ENCODE assay signal across 13 cellular contexts in genomic region chr9:127768666-127769065, GRCh38. TPM values are rescaled to one million over a fixed set of nuclear protein-coding genes. Genes with fewer than 3 reads are reported as not detected.
DNase-seq lines count a peak whose midpoint lies in the region; ATAC-seq and TF ChIP-seq lines count a peak whose summit lies in the region.
"Had no signal": no experiment of that assay in that cellular context is flagged by ENCODE, and none has a peak within 500 bp of the region (broad histone marks: within the 10 kb centered on the region; RNA-seq: fewer than 3 reads in every experiment).

No MANE protein-coding gene starts in this region.

- H3K4me1 ChIP-seq in breast epithelium (no peaks in the 10 kb centered on the region), mammary epithelial cell (ENCODE audit: insufficient read depth, low read length) (peaks cover 8% of the 10 kb centered on the region), mesendoderm (ENCODE audit: control insufficient read depth, low read depth, low read length) (peaks cover 6% of the 10 kb centered on the region), thyroid gland (peaks cover 4 to 29% of the 10 kb centered on the region in 2 donors)

- DNase-seq in breast epithelium (ENCODE audit: low spot score in 2 of 2) (no peak), mammary epithelial cell (no peak), mesendoderm (no peak), thyroid gland (no peak), NOMO-1 (lab: John Stamatoyannopoulos, UW; ENCODE audit: unreplicated experiment in 2 of 2) (no peak), HuH-7 (ENCODE audit: low spot score) (no peak)
- DNase-seq in activated naive CD8-positive, alpha-beta T cell treated with anti-CD3 and anti-CD28 coated beads, Interleukin-2, amount 50 U/mL, for 24 hours, result no peak
- DNase-seq: amniotic stem cell, NCI-H2081 had no signal

- H4K5ac ChIP-seq in mesendoderm (ENCODE audit: low read length), result no peak overlapping the region

- no peak overlapping the region for H2BK5ac ChIP-seq in mesendoderm (ENCODE audit: low read length)

- BruUV-seq in mammary epithelial cell (replicated peaks; lab: Mats Ljungman, UMichigan), result no TSS peak

- no peak for ATAC-seq in activated naive CD8-positive, alpha-beta T cell treated with anti-CD3 and anti-CD28 coated beads, Interleukin-2, amount 50 U/mL, for 24 hours
- ATAC-seq in HG02870 (IDR thresholded peaks at IDR 0.05; ENCODE audit: unreplicated experiment), result no peak
- ATAC-seq: Panc1 had no signal

- H3K79me2 ChIP-seq in mammary epithelial cell (ENCODE audit: insufficient read depth, low read length) (no peaks in the 10 kb centered on the region), mesendoderm (ENCODE audit: control insufficient read depth, insufficient read depth, low read length) (no peaks in the 10 kb centered on the region)

- CTCF ChIA-PET in mammary epithelial cell (lab: Charles Lee; ENCODE audit: low non-redundant PET), result no interaction called here

- H3K9me3 ChIP-seq in breast epithelium (no peaks in the 10 kb centered on the region), mammary epithelial cell (replicated peaks; ENCODE audit: insufficient read depth, low read length) (no peaks in the 10 kb centered on the region), thyroid gland (no peaks in the 10 kb centered on the region)
- H3K9me3 ChIP-seq: prostate gland had no signal

- in situ Hi-C loops in mammary epithelial cell (cut with MboI; ENCODE audit: low sequenced_read_pairs in 2 of 2), result no loop called here

- no peak overlapping the region for H2BK15ac ChIP-seq in mesendoderm (replicated peaks; ENCODE audit: low read depth)

- TF ChIP-seq CTCF in breast epithelium (IDR thresholded peaks at IDR 0.05) (no peak), mammary epithelial cell (conservative IDR thresholded peaks at IDR 0.05 in 1 of 2, IDR thresholded peaks at IDR 0.05 in 1 of 2; ENCODE audit: extremely low read depth in 1 of 2, insufficient read depth in 1 of 2, low read depth in 1 of 2, low read length in 2 of 2) (no peak), thyroid gland (IDR thresholded peaks at IDR 0.05) (no peak)

- dilution Hi-C loops in mammary epithelial cell (cut with HindIII; ENCODE audit: low sequenced_read_pairs), result no loop called here

- peak overlapping the region; percentile 74 for H3K27ac Mint-ChIP-seq in activated naive CD8-positive, alpha-beta T cell treated with anti-CD3 and anti-CD28 coated beads, Interleukin-2, amount 50 U/mL, for 24 hours

- no peaks in the 10 kb centered on the region for H3K27me3 Mint-ChIP-seq in activated naive CD8-positive, alpha-beta T cell treated with anti-CD3 and anti-CD28 coated beads, Interleukin-2, amount 50 U/mL, for 24 hours

- H3K4me1 Mint-ChIP-seq in activated naive CD8-positive, alpha-beta T cell treated with anti-CD3 and anti-CD28 coated beads, Interleukin-2, amount 50 U/mL, for 24 hours, result peaks cover 72% of the 10 kb centered on the region

- peaks cover 19% of the 10 kb centered on the region for H3K36me3 Mint-ChIP-seq in activated naive CD8-positive, alpha-beta T cell treated with anti-CD3 and anti-CD28 coated beads, Interleukin-2, amount 50 U/mL, for 24 hours (ENCODE audit: low read depth)

- intact Hi-C loops in breast epithelium (cut with DNase I; ENCODE audit: low total_unique reads), result no loop called here
- intact Hi-C loops in mammary epithelial cell (cut with micrococcal nuclease), result no loop called here
- intact Hi-C loops in thyroid gland (cut with DNase I), result no loop called here

- no peaks in the 10 kb centered on the region for H3K9me3 Mint-ChIP-seq in activated naive CD8-positive, alpha-beta T cell treated with anti-CD3 and anti-CD28 coated beads, Interleukin-2, amount 50 U/mL, for 24 hours

- no peaks in the 10 kb centered on the region for H3K36me3 ChIP-seq in breast epithelium
- H3K36me3 ChIP-seq in mammary epithelial cell (ENCODE audit: insufficient read depth, low read length), result no peaks in the 10 kb centered on the region
- H3K36me3 ChIP-seq in mesendoderm (ENCODE audit: control insufficient read depth, insufficient read depth, low read length), result no peaks in the 10 kb centered on the region
- H3K36me3 ChIP-seq in thyroid gland, result no peaks in the 10 kb centered on the region
- H3K36me3 ChIP-seq: prostate gland had no signal

- no peak overlapping the region for H3K23ac ChIP-seq in mesendoderm (ENCODE audit: low read length)

- H3K4me2 ChIP-seq in mammary epithelial cell (ENCODE audit: insufficient read depth, low read depth, low read length) (no peak overlapping the region), mesendoderm (ENCODE audit: low read length) (no peak overlapping the region)

- H3K79me1 ChIP-seq in mesendoderm (ENCODE audit: low read length), result no peaks in the 10 kb centered on the region

- WGBS in mammary epithelial cell (ENCODE audit: low coverage, missing lambda C conversion rate), result 89% methylated on average over 6 of the region's 8 CpGs
- no CpG with 5 or more reads among the region's 8 CpGs for WGBS in mesendoderm (ENCODE audit: extremely low coverage, insufficient coverage, low lambda C conversion rate)
- WGBS in thyroid gland, 2 donors, result 78 to 82% methylated on average over 8 of the region's 8 CpGs

- no peak overlapping the region for H4K8ac ChIP-seq in mesendoderm (ENCODE audit: low read depth, low read length)

- H3K9ac ChIP-seq in mammary epithelial cell (ENCODE audit: insufficient read depth, low read length), result no peak overlapping the region
- no peak overlapping the region for H3K9ac ChIP-seq in mesendoderm (ENCODE audit: low read length)

- TF ChIP-seq POLR2A in breast epithelium (IDR thresholded peaks at IDR 0.05), result no peak
- no peak for TF ChIP-seq POLR2A in thyroid gland (IDR thresholded peaks at IDR 0.05)

- no peaks in the 10 kb centered on the region for H3K27me3 ChIP-seq in breast epithelium
- H3K27me3 ChIP-seq in mammary epithelial cell (ENCODE audit: insufficient read depth, low read length), result no peaks in the 10 kb centered on the region
- H3K27me3 ChIP-seq in mesendoderm (ENCODE audit: insufficient read depth, low read length, poor library complexity), result no peaks in the 10 kb centered on the region
- no peaks in the 10 kb centered on the region for H3K27me3 ChIP-seq in thyroid gland

- no peak overlapping the region for H3K4ac ChIP-seq in mesendoderm (ENCODE audit: low read depth, low read length)

- no peak overlapping the region for H2BK120ac ChIP-seq in mesendoderm (ENCODE audit: low read depth, low read length)

- H3K56ac ChIP-seq in mesendoderm (ENCODE audit: low read length), result peak overlapping the region; percentile 30

- peak overlapping the region; percentile 7 for H3K4me3 Mint-ChIP-seq in activated naive CD8-positive, alpha-beta T cell treated with anti-CD3 and anti-CD28 coated beads, Interleukin-2, amount 50 U/mL, for 24 hours

- peak overlapping the region; percentile 2 to 46 (median 9) for H3K4me3 ChIP-seq in breast epithelium
- H3K4me3 ChIP-seq in mammary epithelial cell (replicated peaks in 1 of 3; ENCODE audit: insufficient read depth in 1 of 3, low read depth in 2 of 3, low read length in 3 of 3), result no peak overlapping the region
- H3K4me3 ChIP-seq in mesendoderm (ENCODE audit: low read length), result no peak overlapping the region
- H3K4me3 ChIP-seq in thyroid gland (replicated peaks in 1 of 3), result no peak overlapping the region
- H3K4me3 ChIP-seq: prostate gland had no signal

- H4K20me1 ChIP-seq in mammary epithelial cell (ENCODE audit: insufficient read depth, low read length), result no peaks in the 10 kb centered on the region

- no peak overlapping the region for H2AK5ac ChIP-seq in mesendoderm (ENCODE audit: low read length)

- H3K27ac ChIP-seq in breast epithelium (peak overlapping the region; percentile 36 to 72), mammary epithelial cell (ENCODE audit: insufficient read depth, low read depth, low read length) (no peak overlapping the region), mesendoderm (ENCODE audit: low read depth, low read length) (no peak overlapping the region), thyroid gland (peak overlapping the region; percentile 20 to 76 (median 67))
- H3K27ac ChIP-seq: VCaP had no signal

- no peak overlapping the region for H3K18ac ChIP-seq in mesendoderm (ENCODE audit: low read length)

- H2AFZ ChIP-seq in mammary epithelial cell (ENCODE audit: low read depth, low read length), result no peak overlapping the region

RNA-seq across cellular contexts. Expression of gene SH2D3C, which starts 9.8 kb away (rescaled TPM):
- 10 to 100 TPM in 1 of 3 donors, 1 to 10 TPM in 2; 6.0 to 15.4 (median 6.9) TPM for total RNA-seq in breast epithelium
- total RNA-seq in mammary epithelial cell, result under 1 TPM; under 0.01 to 0.19 TPM
- 0.08 TPM for polyA plus RNA-seq in mammary epithelial cell
- polyA minus RNA-seq in mammary epithelial cell, result not detected
- polyA plus RNA-seq in mesendoderm (2013, experiment 1 of 2), result 2.0 TPM
- polyA plus RNA-seq in mesendoderm (2013, experiment 2 of 2), result 2.3 TPM
- 10 to 100 TPM; 10.0 to 24.9 (median 18.2) TPM for total RNA-seq in thyroid gland

RNA-seq across cellular contexts. Expression of gene CDK9, which starts 17.2 kb away (rescaled TPM):
- 10 to 100 TPM; 60.0 to 70.4 (median 63.9) TPM for total RNA-seq in breast epithelium
- total RNA-seq in mammary epithelial cell, result 10 to 100 TPM; 63.5 to 71.6 TPM
- 73.8 TPM for polyA plus RNA-seq in mammary epithelial cell
- polyA minus RNA-seq in mammary epithelial cell, result 66.3 TPM
- 50.9 TPM for polyA plus RNA-seq in mesendoderm (2013, experiment 1 of 2)
- polyA plus RNA-seq in mesendoderm (2013, experiment 2 of 2), result 48.8 TPM
- total RNA-seq in thyroid gland, result 10 to 100 TPM; 47.5 to 85.2 (median 78.3) TPM

RNA-seq across cellular contexts. Expression of gene TOR2A, which starts 33.6 kb away (rescaled TPM):
- total RNA-seq in breast epithelium, result 10 to 100 TPM in 1 of 3 donors, 1 to 10 TPM in 2; 9.5 to 16.7 (median 9.6) TPM
- 10 to 100 TPM in 1 of 2 donors, 1 to 10 TPM in 1; 4.0 to 13.2 TPM for total RNA-seq in mammary epithelial cell
- polyA plus RNA-seq in mammary epithelial cell, result 10.3 TPM
- polyA minus RNA-seq in mammary epithelial cell, result 5.6 TPM
- 11.5 TPM for polyA plus RNA-seq in mesendoderm (2013, experiment 1 of 2)
- 12.2 TPM for polyA plus RNA-seq in mesendoderm (2013, experiment 2 of 2)
- total RNA-seq in thyroid gland, result 10 to 100 TPM in 3 of 4 donors, 1 to 10 TPM in 1; 8.9 to 23.1 (median 14.2) TPM

RNA-seq across cellular contexts. Expression of gene FPGS, which starts 34.0 kb away (rescaled TPM):
- 100 to 1,000 TPM in 1 of 3 donors, 10 to 100 TPM in 2; 56.3 to 108 (median 78.6) TPM for total RNA-seq in breast epithelium
- total RNA-seq in mammary epithelial cell, result 10 to 100 TPM; 59.5 to 85.8 TPM
- 56.0 TPM for polyA plus RNA-seq in mammary epithelial cell
- polyA minus RNA-seq in mammary epithelial cell, result 43.0 TPM
- 34.2 TPM for polyA plus RNA-seq in mesendoderm (2013, experiment 1 of 2)
- polyA plus RNA-seq in mesendoderm (2013, experiment 2 of 2), result 34.4 TPM
- total RNA-seq in thyroid gland, result 10 to 100 TPM; 58.5 to 78.0 (median 62.1) TPM

RNA-seq across cellular contexts. Expression of gene TTC16, which starts 52.8 kb away (rescaled TPM):
- total RNA-seq in breast epithelium (under 1 TPM; under 0.01 to 0.59 (median 0.16) TPM), mammary epithelial cell (under 1 TPM; under 0.01 to 0.21 TPM), thyroid gland (under 1 TPM in 3 of 4 donors, not detected in 1; 0.40 to 0.45 (median 0.44) TPM)
- 0.03 TPM for polyA plus RNA-seq in mammary epithelial cell
- polyA minus RNA-seq in mammary epithelial cell, result not detected
- 0.01 TPM for polyA plus RNA-seq in mesendoderm (2013, experiment 1 of 2)
- not detected for polyA plus RNA-seq in mesendoderm (2013, experiment 2 of 2)

Comparison
In these comparisons a context has a peak if more than half of its experiments do, and no peak if none do; other contexts are left out.
1. H3K27ac ChIP-seq: peak in breast epithelium (2 of 2) and thyroid gland (3 of 3); none in mammary epithelial cell (single experiment) and mesendoderm (single experiment).
2. H3K4me3 ChIP-seq: peak in breast epithelium (3 of 3); none in mammary epithelial cell (0 of 3), mesendoderm (single experiment) and thyroid gland (0 of 3).
3. RNA of gene SH2D3C, which starts 9.8 kb away (total RNA-seq): 10.0 to 24.9 TPM in thyroid gland and 6.0 to 15.4 TPM in breast epithelium; under 0.01 to 0.19 TPM in mammary epithelial cell; every median in the first group is over 4 times any median in the second.